In genomic region chr9:134287591-134288518, GRCh38 we compare ENCODE assay signal across 1 cellular context.
TF ChIP-seq lines count a peak whose summit lies in the region.

No MANE protein-coding gene starts in this region.

TF ChIP-seq in GM23338, 12 proteins besides CTCF, POLR2A, EP300 and RAD21 (continued from another document):
- TF ChIP-seq ZNF462 (CRISPR knock-in tag; IDR thresholded peaks at IDR 0.05), result no peak
- TF ChIP-seq EZH2 (IDR thresholded peaks at IDR 0.05; ENCODE audit: low read depth, unreplicated experiment), result no peak
- no peak for TF ChIP-seq REST (IDR thresholded peaks at IDR 0.05; ENCODE audit: unreplicated experiment)
